ENCODE assay signal across 1 cellular context in genomic region chr11:3865388-3866193, GRCh38.
TF ChIP-seq lines count a peak whose summit lies in the region.

No MANE protein-coding gene starts in this region.

TF ChIP-seq in K562, 482 proteins besides CTCF, POLR2A, EP300 and RAD21 (continued from another document and continues in another):
- TF ChIP-seq, protein P1, sequence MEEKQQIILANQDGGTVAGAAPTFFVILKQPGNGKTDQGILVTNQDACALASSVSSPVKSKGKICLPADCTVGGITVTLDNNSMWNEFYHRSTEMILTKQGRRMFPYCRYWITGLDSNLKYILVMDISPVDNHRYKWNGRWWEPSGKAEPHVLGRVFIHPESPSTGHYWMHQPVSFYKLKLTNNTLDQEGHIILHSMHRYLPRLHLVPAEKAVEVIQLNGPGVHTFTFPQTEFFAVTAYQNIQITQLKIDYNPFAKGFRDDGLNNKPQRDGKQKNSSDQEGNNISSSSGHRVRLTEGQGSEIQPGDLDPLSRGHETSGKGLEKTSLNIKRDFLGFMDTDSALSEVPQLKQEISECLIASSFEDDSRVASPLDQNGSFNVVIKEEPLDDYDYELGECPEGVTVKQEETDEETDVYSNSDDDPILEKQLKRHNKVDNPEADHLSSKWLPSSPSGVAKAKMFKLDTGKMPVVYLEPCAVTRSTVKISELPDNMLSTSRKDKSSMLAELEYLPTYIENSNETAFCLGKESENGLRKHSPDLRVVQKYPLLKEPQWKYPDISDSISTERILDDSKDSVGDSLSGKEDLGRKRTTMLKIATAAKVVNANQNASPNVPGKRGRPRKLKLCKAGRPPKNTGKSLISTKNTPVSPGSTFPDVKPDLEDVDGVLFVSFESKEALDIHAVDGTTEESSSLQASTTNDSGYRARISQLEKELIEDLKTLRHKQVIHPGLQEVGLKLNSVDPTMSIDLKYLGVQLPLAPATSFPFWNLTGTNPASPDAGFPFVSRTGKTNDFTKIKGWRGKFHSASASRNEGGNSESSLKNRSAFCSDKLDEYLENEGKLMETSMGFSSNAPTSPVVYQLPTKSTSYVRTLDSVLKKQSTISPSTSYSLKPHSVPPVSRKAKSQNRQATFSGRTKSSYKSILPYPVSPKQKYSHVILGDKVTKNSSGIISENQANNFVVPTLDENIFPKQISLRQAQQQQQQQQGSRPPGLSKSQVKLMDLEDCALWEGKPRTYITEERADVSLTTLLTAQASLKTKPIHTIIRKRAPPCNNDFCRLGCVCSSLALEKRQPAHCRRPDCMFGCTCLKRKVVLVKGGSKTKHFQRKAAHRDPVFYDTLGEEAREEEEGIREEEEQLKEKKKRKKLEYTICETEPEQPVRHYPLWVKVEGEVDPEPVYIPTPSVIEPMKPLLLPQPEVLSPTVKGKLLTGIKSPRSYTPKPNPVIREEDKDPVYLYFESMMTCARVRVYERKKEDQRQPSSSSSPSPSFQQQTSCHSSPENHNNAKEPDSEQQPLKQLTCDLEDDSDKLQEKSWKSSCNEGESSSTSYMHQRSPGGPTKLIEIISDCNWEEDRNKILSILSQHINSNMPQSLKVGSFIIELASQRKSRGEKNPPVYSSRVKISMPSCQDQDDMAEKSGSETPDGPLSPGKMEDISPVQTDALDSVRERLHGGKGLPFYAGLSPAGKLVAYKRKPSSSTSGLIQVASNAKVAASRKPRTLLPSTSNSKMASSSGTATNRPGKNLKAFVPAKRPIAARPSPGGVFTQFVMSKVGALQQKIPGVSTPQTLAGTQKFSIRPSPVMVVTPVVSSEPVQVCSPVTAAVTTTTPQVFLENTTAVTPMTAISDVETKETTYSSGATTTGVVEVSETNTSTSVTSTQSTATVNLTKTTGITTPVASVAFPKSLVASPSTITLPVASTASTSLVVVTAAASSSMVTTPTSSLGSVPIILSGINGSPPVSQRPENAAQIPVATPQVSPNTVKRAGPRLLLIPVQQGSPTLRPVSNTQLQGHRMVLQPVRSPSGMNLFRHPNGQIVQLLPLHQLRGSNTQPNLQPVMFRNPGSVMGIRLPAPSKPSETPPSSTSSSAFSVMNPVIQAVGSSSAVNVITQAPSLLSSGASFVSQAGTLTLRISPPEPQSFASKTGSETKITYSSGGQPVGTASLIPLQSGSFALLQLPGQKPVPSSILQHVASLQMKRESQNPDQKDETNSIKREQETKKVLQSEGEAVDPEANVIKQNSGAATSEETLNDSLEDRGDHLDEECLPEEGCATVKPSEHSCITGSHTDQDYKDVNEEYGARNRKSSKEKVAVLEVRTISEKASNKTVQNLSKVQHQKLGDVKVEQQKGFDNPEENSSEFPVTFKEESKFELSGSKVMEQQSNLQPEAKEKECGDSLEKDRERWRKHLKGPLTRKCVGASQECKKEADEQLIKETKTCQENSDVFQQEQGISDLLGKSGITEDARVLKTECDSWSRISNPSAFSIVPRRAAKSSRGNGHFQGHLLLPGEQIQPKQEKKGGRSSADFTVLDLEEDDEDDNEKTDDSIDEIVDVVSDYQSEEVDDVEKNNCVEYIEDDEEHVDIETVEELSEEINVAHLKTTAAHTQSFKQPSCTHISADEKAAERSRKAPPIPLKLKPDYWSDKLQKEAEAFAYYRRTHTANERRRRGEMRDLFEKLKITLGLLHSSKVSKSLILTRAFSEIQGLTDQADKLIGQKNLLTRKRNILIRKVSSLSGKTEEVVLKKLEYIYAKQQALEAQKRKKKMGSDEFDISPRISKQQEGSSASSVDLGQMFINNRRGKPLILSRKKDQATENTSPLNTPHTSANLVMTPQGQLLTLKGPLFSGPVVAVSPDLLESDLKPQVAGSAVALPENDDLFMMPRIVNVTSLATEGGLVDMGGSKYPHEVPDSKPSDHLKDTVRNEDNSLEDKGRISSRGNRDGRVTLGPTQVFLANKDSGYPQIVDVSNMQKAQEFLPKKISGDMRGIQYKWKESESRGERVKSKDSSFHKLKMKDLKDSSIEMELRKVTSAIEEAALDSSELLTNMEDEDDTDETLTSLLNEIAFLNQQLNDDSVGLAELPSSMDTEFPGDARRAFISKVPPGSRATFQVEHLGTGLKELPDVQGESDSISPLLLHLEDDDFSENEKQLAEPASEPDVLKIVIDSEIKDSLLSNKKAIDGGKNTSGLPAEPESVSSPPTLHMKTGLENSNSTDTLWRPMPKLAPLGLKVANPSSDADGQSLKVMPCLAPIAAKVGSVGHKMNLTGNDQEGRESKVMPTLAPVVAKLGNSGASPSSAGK (IDR thresholded peaks at IDR 0.05): no peak
- TF ChIP-seq STAT5A (IDR thresholded peaks at IDR 0.05; ENCODE audit: borderline replicate concordance, low read length) (no peak; the same call in 1 of the 2 replicates), POLR3A (IDR thresholded peaks at IDR 0.05; ENCODE audit: borderline replicate concordance, extremely low read depth, insufficient read depth, insufficient read length) (no peak), ADNP (tag; IDR thresholded peaks at IDR 0.05) (no peak), NBN (IDR thresholded peaks at IDR 0.05; ENCODE audit: low read depth) (peak; percentile 17; the same call in 1 of the 2 replicates), MTA2 (IDR thresholded peaks at IDR 0.05; ENCODE audit: low read depth) (peak; percentile 46), NR4A1 (CRISPR knock-in tag; IDR thresholded peaks at IDR 0.05) (no peak), NR4A1 (tag; IDR thresholded peaks at IDR 0.05) (peak; percentile 68), RBM25 (IDR thresholded peaks at IDR 0.05; ENCODE audit: low read depth, low read length, severe bottlenecking) (no peak), ZNF23 (CRISPR knock-in tag; IDR thresholded peaks at IDR 0.05) (no peak), ARID3B (CRISPR knock-in tag; IDR thresholded peaks at IDR 0.05; ENCODE audit: borderline replicate concordance) (no peak), ZNF707 (CRISPR knock-in tag; conservative IDR thresholded peaks at IDR 0.05) (no peak), ZC3H8 (IDR thresholded peaks at IDR 0.05) (no peak), FOXK2 (conservative IDR thresholded peaks at IDR 0.05 in 1 of 2, IDR thresholded peaks at IDR 0.05 in 1 of 2; ENCODE audit: low read depth in 2 of 2) (peak; percentile 34 to 44; a peak in 3 of 4 replicates), ZNF77 (CRISPR knock-in tag; IDR thresholded peaks at IDR 0.05) (no peak), CHCHD3 (CRISPR knock-in tag; IDR thresholded peaks at IDR 0.05) (no peak), ZNF644 (tag; IDR thresholded peaks at IDR 0.05; ENCODE audit: low read depth) (0 out of 2 replicates have a peak, but pooled peaks have one; percentile 23), YY1 (IDR thresholded peaks at IDR 0.05; ENCODE audit: borderline replicate concordance in 1 of 3, control insufficient read depth in 1 of 3, extremely low read depth in 1 of 3, insufficient read depth in 3 of 3, insufficient read length in 1 of 3, insufficient replicate concordance in 2 of 3, low read depth in 1 of 3, low read length in 2 of 3) (peak in 1 of 3 experiments; percentile 22), MAZ (CRISPR knock-in tag; conservative IDR thresholded peaks at IDR 0.05 in 1 of 2, IDR thresholded peaks at IDR 0.05 in 1 of 2) (0 out of 4 replicates have a peak, but pooled peaks of 1 of the 2 experiments have one; percentile 1), ZNF143 (CRISPR knock-in tag; IDR thresholded peaks at IDR 0.05) (no peak), ZNF609 (CRISPR knock-in tag; IDR thresholded peaks at IDR 0.05; ENCODE audit: borderline replicate concordance) (no peak), ZFX (CRISPR knock-in tag; IDR thresholded peaks at IDR 0.05) (no peak), POLR2B (IDR thresholded peaks at IDR 0.05; ENCODE audit: low read depth, partially characterized antibody) (no peak), SPI1 (IDR thresholded peaks at IDR 0.05; ENCODE audit: borderline replicate concordance, low read depth, low read length) (no peak), ZNF75A (CRISPR knock-in tag; IDR thresholded peaks at IDR 0.05) (no peak), KHSRP (IDR thresholded peaks at IDR 0.05) (no peak), ELK1 (CRISPR knock-in tag; IDR thresholded peaks at IDR 0.05) (no peak), JUN (IDR thresholded peaks at IDR 0.05; ENCODE audit: borderline replicate concordance, low read depth, low read length) (peak; percentile 72; the same call in 1 of the 2 replicates), JUN (CRISPR knock-in tag; IDR thresholded peaks at IDR 0.05; ENCODE audit: borderline replicate concordance) (peak; percentile 47; the same call in 1 of the 2 replicates)
- TF ChIP-seq, protein P2, sequence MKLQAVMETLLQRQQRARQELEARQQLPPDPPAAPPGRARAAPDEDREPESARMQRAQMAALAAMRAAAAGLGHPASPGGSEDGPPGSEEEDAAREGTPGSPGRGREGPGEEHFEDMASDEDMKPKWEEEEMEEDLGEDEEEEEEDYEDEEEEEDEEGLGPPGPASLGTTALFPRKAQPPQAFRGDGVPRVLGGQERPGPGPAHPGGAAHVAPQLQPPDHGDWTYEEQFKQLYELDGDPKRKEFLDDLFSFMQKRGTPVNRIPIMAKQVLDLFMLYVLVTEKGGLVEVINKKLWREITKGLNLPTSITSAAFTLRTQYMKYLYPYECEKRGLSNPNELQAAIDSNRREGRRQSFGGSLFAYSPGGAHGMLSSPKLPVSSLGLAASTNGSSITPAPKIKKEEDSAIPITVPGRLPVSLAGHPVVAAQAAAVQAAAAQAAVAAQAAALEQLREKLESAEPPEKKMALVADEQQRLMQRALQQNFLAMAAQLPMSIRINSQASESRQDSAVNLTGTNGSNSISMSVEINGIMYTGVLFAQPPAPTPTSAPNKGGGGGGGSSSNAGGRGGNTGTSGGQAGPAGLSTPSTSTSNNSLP (IDR thresholded peaks at IDR 0.05; ENCODE audit: borderline replicate concordance, low read depth, low read length): no peak
- TF ChIP-seq, protein P3, sequence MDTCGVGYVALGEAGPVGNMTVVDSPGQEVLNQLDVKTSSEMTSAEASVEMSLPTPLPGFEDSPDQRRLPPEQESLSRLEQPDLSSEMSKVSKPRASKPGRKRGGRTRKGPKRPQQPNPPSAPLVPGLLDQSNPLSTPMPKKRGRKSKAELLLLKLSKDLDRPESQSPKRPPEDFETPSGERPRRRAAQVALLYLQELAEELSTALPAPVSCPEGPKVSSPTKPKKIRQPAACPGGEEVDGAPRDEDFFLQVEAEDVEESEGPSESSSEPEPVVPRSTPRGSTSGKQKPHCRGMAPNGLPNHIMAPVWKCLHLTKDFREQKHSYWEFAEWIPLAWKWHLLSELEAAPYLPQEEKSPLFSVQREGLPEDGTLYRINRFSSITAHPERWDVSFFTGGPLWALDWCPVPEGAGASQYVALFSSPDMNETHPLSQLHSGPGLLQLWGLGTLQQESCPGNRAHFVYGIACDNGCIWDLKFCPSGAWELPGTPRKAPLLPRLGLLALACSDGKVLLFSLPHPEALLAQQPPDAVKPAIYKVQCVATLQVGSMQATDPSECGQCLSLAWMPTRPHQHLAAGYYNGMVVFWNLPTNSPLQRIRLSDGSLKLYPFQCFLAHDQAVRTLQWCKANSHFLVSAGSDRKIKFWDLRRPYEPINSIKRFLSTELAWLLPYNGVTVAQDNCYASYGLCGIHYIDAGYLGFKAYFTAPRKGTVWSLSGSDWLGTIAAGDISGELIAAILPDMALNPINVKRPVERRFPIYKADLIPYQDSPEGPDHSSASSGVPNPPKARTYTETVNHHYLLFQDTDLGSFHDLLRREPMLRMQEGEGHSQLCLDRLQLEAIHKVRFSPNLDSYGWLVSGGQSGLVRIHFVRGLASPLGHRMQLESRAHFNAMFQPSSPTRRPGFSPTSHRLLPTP (IDR thresholded peaks at IDR 0.05; ENCODE audit: borderline replicate concordance, extremely low read depth, insufficient read length): no peak
